1 cellular context compared by ENCODE assay signal in the genomic region with DNA sequence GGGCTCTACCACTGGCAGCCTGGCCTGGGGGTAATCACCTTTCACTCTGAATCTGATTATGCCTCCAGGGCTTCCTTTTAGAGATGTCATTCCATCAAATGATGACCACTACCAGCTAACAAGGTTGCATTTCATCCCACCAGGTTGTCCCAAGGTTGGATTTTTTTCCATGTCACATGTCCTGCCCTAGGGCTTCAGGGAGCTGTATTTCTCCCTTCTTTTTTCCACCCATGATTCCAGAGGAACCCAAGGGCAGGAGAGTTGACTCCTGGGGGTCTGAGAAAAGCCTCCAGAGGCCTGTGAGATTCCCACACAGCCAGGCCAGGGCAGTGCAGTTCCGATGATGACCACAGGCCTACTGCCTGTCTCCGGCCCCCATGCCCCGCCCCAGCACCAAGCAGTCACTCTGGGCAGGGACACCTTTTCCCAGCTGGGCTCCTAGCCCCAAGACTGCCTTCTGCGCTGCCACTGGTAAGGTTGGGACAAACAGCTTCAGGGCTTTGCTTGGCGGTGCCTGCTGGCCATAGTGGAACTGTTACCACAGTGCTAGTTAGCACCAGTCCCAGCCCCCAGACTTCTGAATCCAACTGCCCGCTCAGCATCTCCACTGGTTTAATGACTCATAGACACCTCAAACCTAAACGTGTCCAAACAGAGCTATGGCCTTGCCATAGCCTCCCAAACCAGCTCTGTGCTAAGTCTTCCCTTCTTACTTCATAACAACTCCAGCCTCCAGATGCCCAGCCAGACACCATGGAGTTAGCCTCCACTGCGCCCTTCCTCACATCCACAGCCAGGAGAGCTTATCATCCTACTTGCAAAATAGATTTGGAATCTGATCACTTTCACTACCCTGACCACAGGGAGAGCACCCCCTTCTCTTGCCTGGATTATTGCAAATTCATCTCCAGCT.
A peak's percentile ranks its signal among the peaks of the same experiment; 100 is the strongest.
TF ChIP-seq lines count a peak whose summit lies in the region.

No MANE protein-coding gene starts in this region.

TF ChIP-seq in K562, 482 proteins besides CTCF, POLR2A, EP300 and RAD21 (continued from another document and continues in another):
- TF ChIP-seq, protein P1, sequence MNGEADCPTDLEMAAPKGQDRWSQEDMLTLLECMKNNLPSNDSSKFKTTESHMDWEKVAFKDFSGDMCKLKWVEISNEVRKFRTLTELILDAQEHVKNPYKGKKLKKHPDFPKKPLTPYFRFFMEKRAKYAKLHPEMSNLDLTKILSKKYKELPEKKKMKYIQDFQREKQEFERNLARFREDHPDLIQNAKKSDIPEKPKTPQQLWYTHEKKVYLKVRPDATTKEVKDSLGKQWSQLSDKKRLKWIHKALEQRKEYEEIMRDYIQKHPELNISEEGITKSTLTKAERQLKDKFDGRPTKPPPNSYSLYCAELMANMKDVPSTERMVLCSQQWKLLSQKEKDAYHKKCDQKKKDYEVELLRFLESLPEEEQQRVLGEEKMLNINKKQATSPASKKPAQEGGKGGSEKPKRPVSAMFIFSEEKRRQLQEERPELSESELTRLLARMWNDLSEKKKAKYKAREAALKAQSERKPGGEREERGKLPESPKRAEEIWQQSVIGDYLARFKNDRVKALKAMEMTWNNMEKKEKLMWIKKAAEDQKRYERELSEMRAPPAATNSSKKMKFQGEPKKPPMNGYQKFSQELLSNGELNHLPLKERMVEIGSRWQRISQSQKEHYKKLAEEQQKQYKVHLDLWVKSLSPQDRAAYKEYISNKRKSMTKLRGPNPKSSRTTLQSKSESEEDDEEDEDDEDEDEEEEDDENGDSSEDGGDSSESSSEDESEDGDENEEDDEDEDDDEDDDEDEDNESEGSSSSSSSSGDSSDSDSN (IDR thresholded peaks at IDR 0.05; ENCODE audit: borderline replicate concordance in 1 of 2, low read depth in 2 of 2, low read length in 2 of 2) = no peak
- TF ChIP-seq ZNF77 (CRISPR knock-in tag; IDR thresholded peaks at IDR 0.05) = no peak
- no peak for TF ChIP-seq BRF1 (IDR thresholded peaks at IDR 0.05; ENCODE audit: borderline replicate concordance, extremely low read depth, insufficient read length)
- TF ChIP-seq, protein P2, sequence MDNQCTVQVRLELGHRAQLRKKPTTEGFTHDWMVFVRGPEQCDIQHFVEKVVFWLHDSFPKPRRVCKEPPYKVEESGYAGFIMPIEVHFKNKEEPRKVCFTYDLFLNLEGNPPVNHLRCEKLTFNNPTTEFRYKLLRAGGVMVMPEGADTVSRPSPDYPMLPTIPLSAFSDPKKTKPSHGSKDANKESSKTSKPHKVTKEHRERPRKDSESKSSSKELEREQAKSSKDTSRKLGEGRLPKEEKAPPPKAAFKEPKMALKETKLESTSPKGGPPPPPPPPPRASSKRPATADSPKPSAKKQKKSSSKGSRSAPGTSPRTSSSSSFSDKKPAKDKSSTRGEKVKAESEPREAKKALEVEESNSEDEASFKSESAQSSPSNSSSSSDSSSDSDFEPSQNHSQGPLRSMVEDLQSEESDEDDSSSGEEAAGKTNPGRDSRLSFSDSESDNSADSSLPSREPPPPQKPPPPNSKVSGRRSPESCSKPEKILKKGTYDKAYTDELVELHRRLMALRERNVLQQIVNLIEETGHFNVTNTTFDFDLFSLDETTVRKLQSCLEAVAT (IDR thresholded peaks at IDR 0.05) = 0 out of 4 replicates have a peak, but pooled peaks of 1 of the 2 experiments have one; percentile 10
- TF ChIP-seq, protein P3, sequence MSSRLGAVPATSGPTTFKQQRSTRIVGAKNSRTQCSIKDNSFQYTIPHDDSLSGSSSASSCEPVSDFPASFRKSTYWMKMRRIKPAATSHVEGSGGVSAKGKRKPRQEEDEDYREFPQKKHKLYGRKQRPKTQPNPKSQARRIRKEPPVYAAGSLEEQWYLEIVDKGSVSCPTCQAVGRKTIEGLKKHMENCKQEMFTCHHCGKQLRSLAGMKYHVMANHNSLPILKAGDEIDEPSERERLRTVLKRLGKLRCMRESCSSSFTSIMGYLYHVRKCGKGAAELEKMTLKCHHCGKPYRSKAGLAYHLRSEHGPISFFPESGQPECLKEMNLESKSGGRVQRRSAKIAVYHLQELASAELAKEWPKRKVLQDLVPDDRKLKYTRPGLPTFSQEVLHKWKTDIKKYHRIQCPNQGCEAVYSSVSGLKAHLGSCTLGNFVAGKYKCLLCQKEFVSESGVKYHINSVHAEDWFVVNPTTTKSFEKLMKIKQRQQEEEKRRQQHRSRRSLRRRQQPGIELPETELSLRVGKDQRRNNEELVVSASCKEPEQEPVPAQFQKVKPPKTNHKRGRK (tag; IDR thresholded peaks at IDR 0.05) = no peak
- no peak for TF ChIP-seq ZNF174 (CRISPR knock-in tag; IDR thresholded peaks at IDR 0.05)
- no peak for TF ChIP-seq NFATC3 (IDR thresholded peaks at IDR 0.05)
- TF ChIP-seq BACH1 (tag; IDR thresholded peaks at IDR 0.05) = peak; percentile 32; the same call in 1 of the 2 replicates
- no peak for TF ChIP-seq CBX2 (IDR thresholded peaks at IDR 0.05; ENCODE audit: insufficient read depth, low read length, poor library complexity, severe bottlenecking)
- no peak for TF ChIP-seq RBM22 (IDR thresholded peaks at IDR 0.05; ENCODE audit: low read depth, low read length, poor library complexity, severe bottlenecking)
- TF ChIP-seq RBM15 (IDR thresholded peaks at IDR 0.05; ENCODE audit: insufficient read depth, low read length) = no peak
- no peak for TF ChIP-seq RBM34 (IDR thresholded peaks at IDR 0.05; ENCODE audit: borderline replicate concordance, insufficient read depth, low read length)
- TF ChIP-seq, protein P4, sequence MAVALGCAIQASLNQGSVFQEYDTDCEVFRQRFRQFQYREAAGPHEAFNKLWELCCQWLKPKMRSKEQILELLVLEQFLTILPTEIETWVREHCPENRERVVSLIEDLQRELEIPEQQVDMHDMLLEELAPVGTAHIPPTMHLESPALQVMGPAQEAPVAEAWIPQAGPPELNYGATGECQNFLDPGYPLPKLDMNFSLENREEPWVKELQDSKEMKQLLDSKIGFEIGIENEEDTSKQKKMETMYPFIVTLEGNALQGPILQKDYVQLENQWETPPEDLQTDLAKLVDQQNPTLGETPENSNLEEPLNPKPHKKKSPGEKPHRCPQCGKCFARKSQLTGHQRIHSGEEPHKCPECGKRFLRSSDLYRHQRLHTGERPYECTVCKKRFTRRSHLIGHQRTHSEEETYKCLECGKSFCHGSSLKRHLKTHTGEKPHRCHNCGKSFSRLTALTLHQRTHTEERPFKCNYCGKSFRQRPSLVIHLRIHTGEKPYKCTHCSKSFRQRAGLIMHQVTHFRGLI (CRISPR knock-in tag; IDR thresholded peaks at IDR 0.05) = no peak
- TF ChIP-seq L3MBTL2 (IDR thresholded peaks at IDR 0.05) = no peak
- no peak for TF ChIP-seq MCM7 (IDR thresholded peaks at IDR 0.05)
- no peak for TF ChIP-seq CCAR2 (IDR thresholded peaks at IDR 0.05; ENCODE audit: low read depth, low read length)
- no peak for TF ChIP-seq CBX1 (IDR thresholded peaks at IDR 0.05; ENCODE audit: low read depth)
- no peak for TF ChIP-seq KAT2B (IDR thresholded peaks at IDR 0.05; ENCODE audit: low read depth, low read length)
- no peak for TF ChIP-seq RFX5 (IDR thresholded peaks at IDR 0.05; ENCODE audit: low read depth, low read length)
- TF ChIP-seq BRCA1 (IDR thresholded peaks at IDR 0.05) = no peak
- TF ChIP-seq BRCA1 (CRISPR knock-in tag; IDR thresholded peaks at IDR 0.05) = no peak
- TF ChIP-seq TGIF2 (CRISPR knock-in tag; IDR thresholded peaks at IDR 0.05) = no peak
- no peak for TF ChIP-seq TAF7 (tag; IDR thresholded peaks at IDR 0.05)
- TF ChIP-seq NR1H2 (CRISPR knock-in tag; IDR thresholded peaks at IDR 0.05) = no peak
- TF ChIP-seq SAFB (IDR thresholded peaks at IDR 0.05; ENCODE audit: borderline replicate concordance, low read depth, low read length) = no peak
- no peak for TF ChIP-seq BCOR (IDR thresholded peaks at IDR 0.05)
- no peak for TF ChIP-seq ZNF75A (CRISPR knock-in tag; IDR thresholded peaks at IDR 0.05)
- TF ChIP-seq, protein P5, sequence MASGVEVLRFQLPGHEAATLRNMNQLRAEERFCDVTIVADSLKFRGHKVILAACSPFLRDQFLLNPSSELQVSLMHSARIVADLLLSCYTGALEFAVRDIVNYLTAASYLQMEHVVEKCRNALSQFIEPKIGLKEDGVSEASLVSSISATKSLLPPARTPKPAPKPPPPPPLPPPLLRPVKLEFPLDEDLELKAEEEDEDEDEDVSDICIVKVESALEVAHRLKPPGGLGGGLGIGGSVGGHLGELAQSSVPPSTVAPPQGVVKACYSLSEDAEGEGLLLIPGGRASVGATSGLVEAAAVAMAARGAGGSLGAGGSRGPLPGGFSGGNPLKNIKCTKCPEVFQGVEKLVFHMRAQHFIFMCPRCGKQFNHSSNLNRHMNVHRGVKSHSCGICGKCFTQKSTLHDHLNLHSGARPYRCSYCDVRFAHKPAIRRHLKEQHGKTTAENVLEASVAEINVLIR (CRISPR knock-in tag; IDR thresholded peaks at IDR 0.05) = no peak; the same call in 1 of the 2 replicates
- TF ChIP-seq SP2 (IDR thresholded peaks at IDR 0.05; ENCODE audit: extremely low read depth, low read depth, low read length, poor library complexity, severe bottlenecking) = no peak
- TF ChIP-seq TRIM28 (IDR thresholded peaks at IDR 0.05) = no peak
- TF ChIP-seq ZNF239 (CRISPR knock-in tag; IDR thresholded peaks at IDR 0.05) = no peak
- no peak for TF ChIP-seq SETDB1 (IDR thresholded peaks at IDR 0.05; ENCODE audit: low read length)
- TF ChIP-seq NBN (IDR thresholded peaks at IDR 0.05; ENCODE audit: low read depth) = no peak
- no peak for TF ChIP-seq FOXJ3 (CRISPR knock-in tag; IDR thresholded peaks at IDR 0.05)
- TF ChIP-seq CBX8 (IDR thresholded peaks at IDR 0.05; ENCODE audit: borderline replicate concordance, extremely low read depth, low read depth, low read length, poor library complexity, severe bottlenecking) = no peak
- peak; percentile 48 for TF ChIP-seq WHSC1 (IDR thresholded peaks at IDR 0.05; ENCODE audit: low read length)
- no peak for TF ChIP-seq ZFPM2 (CRISPR knock-in tag; IDR thresholded peaks at IDR 0.05)
- TF ChIP-seq, protein P6, sequence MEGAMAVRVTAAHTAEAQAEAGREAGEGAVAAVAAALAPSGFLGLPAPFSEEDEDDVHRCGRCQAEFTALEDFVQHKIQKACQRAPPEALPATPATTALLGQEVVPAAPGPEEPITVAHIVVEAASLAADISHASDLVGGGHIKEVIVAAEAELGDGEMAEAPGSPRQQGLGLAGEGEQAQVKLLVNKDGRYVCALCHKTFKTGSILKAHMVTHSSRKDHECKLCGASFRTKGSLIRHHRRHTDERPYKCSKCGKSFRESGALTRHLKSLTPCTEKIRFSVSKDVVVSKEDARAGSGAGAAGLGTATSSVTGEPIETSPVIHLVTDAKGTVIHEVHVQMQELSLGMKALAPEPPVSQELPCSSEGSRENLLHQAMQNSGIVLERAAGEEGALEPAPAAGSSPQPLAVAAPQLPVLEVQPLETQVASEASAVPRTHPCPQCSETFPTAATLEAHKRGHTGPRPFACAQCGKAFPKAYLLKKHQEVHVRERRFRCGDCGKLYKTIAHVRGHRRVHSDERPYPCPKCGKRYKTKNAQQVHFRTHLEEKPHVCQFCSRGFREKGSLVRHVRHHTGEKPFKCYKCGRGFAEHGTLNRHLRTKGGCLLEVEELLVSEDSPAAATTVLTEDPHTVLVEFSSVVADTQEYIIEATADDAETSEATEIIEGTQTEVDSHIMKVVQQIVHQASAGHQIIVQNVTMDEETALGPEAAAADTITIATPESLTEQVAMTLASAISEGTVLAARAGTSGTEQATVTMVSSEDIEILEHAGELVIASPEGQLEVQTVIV (CRISPR knock-in tag; IDR thresholded peaks at IDR 0.05; ENCODE audit: borderline replicate concordance) = no peak
- TF ChIP-seq, protein P7, sequence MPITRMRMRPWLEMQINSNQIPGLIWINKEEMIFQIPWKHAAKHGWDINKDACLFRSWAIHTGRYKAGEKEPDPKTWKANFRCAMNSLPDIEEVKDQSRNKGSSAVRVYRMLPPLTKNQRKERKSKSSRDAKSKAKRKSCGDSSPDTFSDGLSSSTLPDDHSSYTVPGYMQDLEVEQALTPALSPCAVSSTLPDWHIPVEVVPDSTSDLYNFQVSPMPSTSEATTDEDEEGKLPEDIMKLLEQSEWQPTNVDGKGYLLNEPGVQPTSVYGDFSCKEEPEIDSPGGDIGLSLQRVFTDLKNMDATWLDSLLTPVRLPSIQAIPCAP (CRISPR knock-in tag; IDR thresholded peaks at IDR 0.05; ENCODE audit: borderline replicate concordance) = no peak
- no peak for TF ChIP-seq ZBTB8A (IDR thresholded peaks at IDR 0.05; ENCODE audit: partially characterized antibody)
- no peak for TF ChIP-seq RB1 (IDR thresholded peaks at IDR 0.05; ENCODE audit: low read depth)
- TF ChIP-seq ZBTB1 (CRISPR knock-in tag; IDR thresholded peaks at IDR 0.05; ENCODE audit: borderline replicate concordance, low read depth) = no peak
- TF ChIP-seq CHD4 (IDR thresholded peaks at IDR 0.05; ENCODE audit: insufficient read depth, insufficient replicate concordance, low read depth, low read length, poor library complexity, severe bottlenecking) = no peak
- TF ChIP-seq, protein P8, sequence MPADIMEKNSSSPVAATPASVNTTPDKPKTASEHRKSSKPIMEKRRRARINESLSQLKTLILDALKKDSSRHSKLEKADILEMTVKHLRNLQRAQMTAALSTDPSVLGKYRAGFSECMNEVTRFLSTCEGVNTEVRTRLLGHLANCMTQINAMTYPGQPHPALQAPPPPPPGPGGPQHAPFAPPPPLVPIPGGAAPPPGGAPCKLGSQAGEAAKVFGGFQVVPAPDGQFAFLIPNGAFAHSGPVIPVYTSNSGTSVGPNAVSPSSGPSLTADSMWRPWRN (IDR thresholded peaks at IDR 0.05; ENCODE audit: low read depth) = no peak
- peak; percentile 82; the same call in 1 of the 2 replicates for TF ChIP-seq ZNF644 (tag; IDR thresholded peaks at IDR 0.05; ENCODE audit: low read depth)
- TF ChIP-seq CEBPB (tag; IDR thresholded peaks at IDR 0.05) = no peak
- TF ChIP-seq, protein P9, sequence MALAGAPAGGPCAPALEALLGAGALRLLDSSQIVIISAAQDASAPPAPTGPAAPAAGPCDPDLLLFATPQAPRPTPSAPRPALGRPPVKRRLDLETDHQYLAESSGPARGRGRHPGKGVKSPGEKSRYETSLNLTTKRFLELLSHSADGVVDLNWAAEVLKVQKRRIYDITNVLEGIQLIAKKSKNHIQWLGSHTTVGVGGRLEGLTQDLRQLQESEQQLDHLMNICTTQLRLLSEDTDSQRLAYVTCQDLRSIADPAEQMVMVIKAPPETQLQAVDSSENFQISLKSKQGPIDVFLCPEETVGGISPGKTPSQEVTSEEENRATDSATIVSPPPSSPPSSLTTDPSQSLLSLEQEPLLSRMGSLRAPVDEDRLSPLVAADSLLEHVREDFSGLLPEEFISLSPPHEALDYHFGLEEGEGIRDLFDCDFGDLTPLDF (CRISPR knock-in tag; IDR thresholded peaks at IDR 0.05) = no peak
- TF ChIP-seq, protein P10, sequence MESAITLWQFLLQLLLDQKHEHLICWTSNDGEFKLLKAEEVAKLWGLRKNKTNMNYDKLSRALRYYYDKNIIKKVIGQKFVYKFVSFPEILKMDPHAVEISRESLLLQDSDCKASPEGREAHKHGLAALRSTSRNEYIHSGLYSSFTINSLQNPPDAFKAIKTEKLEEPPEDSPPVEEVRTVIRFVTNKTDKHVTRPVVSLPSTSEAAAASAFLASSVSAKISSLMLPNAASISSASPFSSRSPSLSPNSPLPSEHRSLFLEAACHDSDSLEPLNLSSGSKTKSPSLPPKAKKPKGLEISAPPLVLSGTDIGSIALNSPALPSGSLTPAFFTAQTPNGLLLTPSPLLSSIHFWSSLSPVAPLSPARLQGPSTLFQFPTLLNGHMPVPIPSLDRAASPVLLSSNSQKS (CRISPR knock-in tag; IDR thresholded peaks at IDR 0.05) = no peak
- TF ChIP-seq PHF20 (IDR thresholded peaks at IDR 0.05; ENCODE audit: partially characterized antibody) = no peak
- TF ChIP-seq ZNF354B (CRISPR knock-in tag; IDR thresholded peaks at IDR 0.05) = no peak
- no peak for TF ChIP-seq ELF1 (tag; IDR thresholded peaks at IDR 0.05)
- TF ChIP-seq ZNF586 (CRISPR knock-in tag; conservative IDR thresholded peaks at IDR 0.05) = peak; percentile 69; the same call in 1 of the 2 replicates
- no peak for TF ChIP-seq SMC3 (conservative IDR thresholded peaks at IDR 0.05; ENCODE audit: insufficient read depth, low read depth, low read length)
